In the genomic region with DNA sequence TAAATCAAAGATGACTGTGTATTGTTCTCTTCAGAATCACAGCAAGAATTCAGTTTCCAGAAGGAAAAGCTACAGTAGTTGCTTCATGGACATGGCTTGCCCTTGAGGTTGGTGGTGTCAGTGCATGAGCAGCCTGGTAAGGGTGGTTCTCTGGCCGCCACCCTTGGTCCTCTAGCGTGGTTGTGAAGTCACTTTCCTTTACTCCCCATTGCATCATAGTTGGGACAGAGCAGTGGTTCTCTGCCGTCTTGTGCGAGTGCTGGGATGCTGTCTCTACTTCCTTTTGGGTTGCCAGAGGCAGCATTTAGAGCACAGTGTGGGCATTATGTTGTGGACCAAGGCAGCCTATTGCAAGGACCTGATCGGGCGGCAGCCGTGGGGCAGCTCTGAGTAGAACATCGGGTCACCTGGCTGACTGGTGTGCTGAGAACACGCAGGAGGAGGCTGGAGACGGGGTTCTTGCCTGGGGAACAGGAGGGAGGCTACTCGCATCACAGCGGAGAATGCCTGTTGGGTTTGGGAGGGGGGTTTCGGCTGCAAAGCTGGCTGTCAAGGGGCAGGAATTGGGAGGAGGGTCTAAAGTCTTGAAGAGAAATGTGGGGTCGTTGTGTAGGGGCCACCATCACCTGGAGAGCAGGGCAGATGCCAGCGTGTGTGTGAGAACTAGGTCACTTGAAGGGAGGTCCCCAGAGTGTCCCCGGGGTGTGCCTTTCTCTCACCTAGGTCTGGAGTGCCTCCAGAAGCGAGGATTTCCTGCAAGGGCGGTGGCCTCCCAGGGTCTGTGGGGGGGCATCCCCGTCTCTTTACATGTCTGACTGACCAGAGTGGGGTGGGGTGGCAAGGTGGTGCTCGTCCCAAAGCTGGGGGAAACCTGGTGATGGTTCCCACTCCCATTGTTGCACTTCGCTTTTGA, we compare ENCODE assay signal across 8 cellular contexts. TPM values are rescaled to one million over a fixed set of nuclear protein-coding genes. Genes with fewer than 3 reads are reported as not detected.
DNase-seq lines count a peak whose midpoint lies in the region; ATAC-seq and TF ChIP-seq lines count a peak whose summit lies in the region.

No MANE protein-coding gene starts in this region.

- H3K27me3 Mint-ChIP-seq in activated naive CD4-positive, alpha-beta T cell treated with anti-CD3 and anti-CD28 coated beads for 36 hours (ENCODE audit: low read depth) = no peaks in the 10 kb centered on the region

- intact Hi-C loops in activated naive CD4-positive, alpha-beta T cell treated with anti-CD3 and anti-CD28 coated beads for 36 hours (cut with micrococcal nuclease) = no loop called here
- intact Hi-C loops in right cardiac atrium (cut with DNase I) = loop anchor here in 1 of 4 donors (10.0 kb wide), 1 partner anchor 334 kb away; no protein-coding TSS in a partner anchor
- intact Hi-C loops in tibial artery (cut with DNase I; ENCODE audit: low total_unique reads) = loop anchor here (10.0 kb wide), 3 partner anchors 324 to 1416 kb away; partner anchors contain the start of genes JMJD4, NUP133 and SNAP47

- H3K27ac Mint-ChIP-seq in activated naive CD4-positive, alpha-beta T cell treated with anti-CD3 and anti-CD28 coated beads for 36 hours = peak overlapping the region; percentile 87
- H3K27ac Mint-ChIP-seq in activated naive CD4-positive, alpha-beta T cell treated with anti-CD3 and anti-CD28 coated beads, Interleukin-2, amount 50 U/mL, for 72 hours = peak overlapping the region; percentile 88 to 96

- H3K9me3 ChIP-seq in right cardiac atrium (ENCODE audit: control insufficient read depth, low read length) = no peaks in the 10 kb centered on the region
- H3K9me3 ChIP-seq in tibial artery = no peaks in the 10 kb centered on the region

- no peak for DNase-seq in activated naive CD4-positive, alpha-beta T cell treated with anti-CD3 and anti-CD28 coated beads for 36 hours
- no peak for DNase-seq in activated naive CD4-positive, alpha-beta T cell treated with Interleukin-2 at 50 U/mL for 16 hours
- DNase-seq in activated naive CD4-positive, alpha-beta T cell treated with anti-CD3 and anti-CD28 coated beads, Interleukin-2, amount 50 U/mL, for 72 hours (ENCODE audit: low spot score in 2 of 2) = peak in 1 of 2 donors; percentile 50
- DNase-seq in right cardiac atrium = peak in 2 of 3 donors; percentile 35 to 50
- peak; percentile 19 to 57 for DNase-seq in tibial artery
- no peak for DNase-seq in SW480 (ENCODE audit: low spot score)
- DNase-seq in DMS114 treated with DMSO at 0.1 percent for 48 hours (lab: John Stamatoyannopoulos, UW; ENCODE audit: unreplicated experiment) = no peak

- H3K4me3 ChIP-seq in right cardiac atrium (ENCODE audit: low read length) (no peak overlapping the region), tibial artery (peak overlapping the region in 1 of 2 donors; percentile 21)

- H3K4me3 Mint-ChIP-seq in activated naive CD4-positive, alpha-beta T cell treated with anti-CD3 and anti-CD28 coated beads for 36 hours = peak overlapping the region; percentile 6

- WGBS in right cardiac atrium = 61% methylated on average over 21 of the region's 21 CpGs

- TF ChIP-seq CTCF in tibial artery (IDR thresholded peaks at IDR 0.05) = no peak

- H3K4me1 Mint-ChIP-seq in activated naive CD4-positive, alpha-beta T cell treated with anti-CD3 and anti-CD28 coated beads for 36 hours (ENCODE audit: low read depth) = peaks cover 85% of the 10 kb centered on the region

- H3K27ac ChIP-seq in right cardiac atrium (ENCODE audit: low read length) (no peak overlapping the region), tibial artery (no peak overlapping the region)

- no peak for ATAC-seq in activated naive CD4-positive, alpha-beta T cell treated with anti-CD3 and anti-CD28 coated beads, Interleukin-2, amount 50 U/mL, for 72 hours
- ATAC-seq in right cardiac atrium (peak in 1 of 2 donors; percentile 3), HG03521 (IDR thresholded peaks at IDR 0.05; ENCODE audit: unreplicated experiment) (no peak)

- peaks cover 2% of the 10 kb centered on the region for H3K9me3 Mint-ChIP-seq in activated naive CD4-positive, alpha-beta T cell treated with anti-CD3 and anti-CD28 coated beads for 36 hours
- H3K9me3 Mint-ChIP-seq in activated naive CD4-positive, alpha-beta T cell treated with anti-CD3 and anti-CD28 coated beads, Interleukin-2, amount 50 U/mL, for 72 hours = no peaks in the 10 kb centered on the region

- H3K27me3 ChIP-seq in right cardiac atrium (ENCODE audit: control insufficient read depth, insufficient read depth) = no peaks in the 10 kb centered on the region
- no peaks in the 10 kb centered on the region for H3K27me3 ChIP-seq in tibial artery

- peaks cover 0 to under 1% (median 0%) of the 10 kb centered on the region in 3 donors for H3K36me3 ChIP-seq in tibial artery

- H3K4me1 ChIP-seq in right cardiac atrium (ENCODE audit: control insufficient read depth, insufficient read depth, low read length) (peaks cover 56% of the 10 kb centered on the region), tibial artery (peaks cover 8 to 95% (median 83%) of the 10 kb centered on the region in 4 donors)

- CTCF ChIA-PET in activated naive CD4-positive, alpha-beta T cell treated with anti-CD3 and anti-CD28 coated beads for 36 hours (lab: Charles Lee) = no interaction called here

- H3K36me3 Mint-ChIP-seq in activated naive CD4-positive, alpha-beta T cell treated with anti-CD3 and anti-CD28 coated beads for 36 hours (ENCODE audit: low read depth) = peaks cover 52% of the 10 kb centered on the region
- H3K36me3 Mint-ChIP-seq in activated naive CD4-positive, alpha-beta T cell treated with anti-CD3 and anti-CD28 coated beads, Interleukin-2, amount 50 U/mL, for 72 hours = peaks cover 32 to 54% of the 10 kb centered on the region in 2 donors

RNA-seq across cellular contexts. Expression of gene ARF1, which starts 6.3 kb away (rescaled TPM):
- 100 to 1,000 TPM; 346 to 358 TPM for total RNA-seq in activated naive CD4-positive, alpha-beta T cell treated with anti-CD3 and anti-CD28 coated beads for 36 hours
- 100 to 1,000 TPM; 308 to 333 TPM for total RNA-seq in activated naive CD4-positive, alpha-beta T cell treated with anti-CD3 and anti-CD28 coated beads, Interleukin-2, amount 50 U/mL, for 72 hours
- total RNA-seq in right cardiac atrium = 100 to 1,000 TPM; 299 to 395 (median 364) TPM
- polyA plus RNA-seq in right cardiac atrium = 340 TPM

RNA-seq across cellular contexts. Expression of gene C1orf35, which starts 14.3 kb away (rescaled TPM):
- total RNA-seq in activated naive CD4-positive, alpha-beta T cell treated with anti-CD3 and anti-CD28 coated beads for 36 hours = 10 to 100 TPM; 14.5 to 16.2 TPM
- 10 to 100 TPM; 17.6 to 19.4 TPM for total RNA-seq in activated naive CD4-positive, alpha-beta T cell treated with anti-CD3 and anti-CD28 coated beads, Interleukin-2, amount 50 U/mL, for 72 hours
- total RNA-seq in right cardiac atrium = 1 to 10 TPM; 6.3 to 8.6 (median 7.4) TPM
- 7.9 TPM for polyA plus RNA-seq in right cardiac atrium

RNA-seq across cellular contexts. Expression of gene MRPL55, which starts 20.3 kb away (rescaled TPM):
- 10 to 100 TPM; 45.5 TPM for total RNA-seq in activated naive CD4-positive, alpha-beta T cell treated with anti-CD3 and anti-CD28 coated beads for 36 hours
- total RNA-seq in activated naive CD4-positive, alpha-beta T cell treated with anti-CD3 and anti-CD28 coated beads, Interleukin-2, amount 50 U/mL, for 72 hours = 10 to 100 TPM; 50.6 to 52.5 TPM
- 10 to 100 TPM; 51.6 to 56.5 (median 52.8) TPM for total RNA-seq in right cardiac atrium
- polyA plus RNA-seq in right cardiac atrium = 103 TPM

RNA-seq across cellular contexts. Expression of gene GUK1, which starts 51.2 kb away (rescaled TPM):
- total RNA-seq in activated naive CD4-positive, alpha-beta T cell treated with anti-CD3 and anti-CD28 coated beads for 36 hours = 100 to 1,000 TPM; 206 TPM
- 100 to 1,000 TPM; 206 to 293 TPM for total RNA-seq in activated naive CD4-positive, alpha-beta T cell treated with anti-CD3 and anti-CD28 coated beads, Interleukin-2, amount 50 U/mL, for 72 hours
- 100 to 1,000 TPM; 151 to 202 (median 169) TPM for total RNA-seq in right cardiac atrium
- 315 TPM for polyA plus RNA-seq in right cardiac atrium

Comparison
In these comparisons a context has a peak if more than half of its experiments do, and no peak if none do; other contexts are left out.
1. DNase-seq: peak in right cardiac atrium (2 of 3) and tibial artery (2 of 2); none in activated naive CD4-positive, alpha-beta T cell treated with anti-CD3 and anti-CD28 coated beads for 36 hours (single experiment), activated naive CD4-positive, alpha-beta T cell treated with Interleukin-2 at 50 U/mL for 16 hours (single experiment), SW480 (single experiment) and DMS114 treated with DMSO at 0.1 percent for 48 hours (single experiment).